Comparison of ENCODE assay signal across 1 cellular context in the genomic region with DNA sequence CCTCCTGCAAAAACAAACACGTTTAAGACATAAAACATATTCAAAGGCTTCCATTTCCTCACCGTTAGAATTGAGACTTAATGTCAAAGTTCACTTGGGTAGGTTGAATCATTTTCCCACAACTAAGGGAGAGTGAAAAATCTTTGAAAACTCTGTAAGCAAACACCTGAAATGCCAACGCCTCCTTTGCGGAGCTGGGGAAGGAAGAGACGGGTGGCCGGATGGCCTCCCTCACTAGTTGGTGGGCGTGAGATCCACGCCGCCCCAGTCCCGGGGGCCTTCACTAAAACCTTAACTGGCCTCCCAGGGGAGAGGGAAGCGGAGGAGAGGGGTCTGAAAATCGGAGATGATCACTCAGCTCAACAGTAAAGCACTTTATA.
TF ChIP-seq lines count a peak whose summit lies in the region.

No MANE protein-coding gene starts in this region.

TF ChIP-seq in HEK293, 187 proteins besides CTCF, POLR2A, EP300 and RAD21 (continued from another document):
- TF ChIP-seq ZNF629 (tag by site-specific recombination; IDR thresholded peaks at IDR 0.05) (no peak), ZNF24 (tag by site-specific recombination; IDR thresholded peaks at IDR 0.05) (no peak), ZNF639 (tag by site-specific recombination; IDR thresholded peaks at IDR 0.05) (no peak), ZFP41 (tag by site-specific recombination; IDR thresholded peaks at IDR 0.05; ENCODE audit: borderline replicate concordance) (no peak), GLIS2 (tag by site-specific recombination; IDR thresholded peaks at IDR 0.05) (peak; percentile 49; the same call in 1 of the 2 replicates), ZNF350 (tag by site-specific recombination; IDR thresholded peaks at IDR 0.05) (no peak), ZFHX2 (tag by site-specific recombination; conservative IDR thresholded peaks at IDR 0.05) (peak; percentile 69), EGR2 (tag by site-specific recombination; IDR thresholded peaks at IDR 0.05; ENCODE audit: low read depth) (peak; percentile 59; the same call in 1 of the 2 replicates), ZNF529 (tag by site-specific recombination; IDR thresholded peaks at IDR 0.05; ENCODE audit: insufficient replicate concordance) (no peak), ZNF561 (tag by site-specific recombination; IDR thresholded peaks at IDR 0.05; ENCODE audit: borderline replicate concordance) (no peak), HOXD13 (CRISPR knock-in tag; IDR thresholded peaks at IDR 0.05; ENCODE audit: borderline replicate concordance) (no peak), ZBTB48 (tag by site-specific recombination; IDR thresholded peaks at IDR 0.05) (peak; percentile 2; the same call in 1 of the 2 replicates), ZBTB49 (tag by site-specific recombination; IDR thresholded peaks at IDR 0.05; ENCODE audit: low read depth) (no peak), ZNF138 (tag by site-specific recombination; IDR thresholded peaks at IDR 0.05; ENCODE audit: borderline replicate concordance) (no peak), ZNF221 (tag by site-specific recombination; IDR thresholded peaks at IDR 0.05; ENCODE audit: borderline replicate concordance) (no peak), ZNF10 (tag by site-specific recombination; IDR thresholded peaks at IDR 0.05) (peak; percentile 94), PRDM1 (tag by site-specific recombination; IDR thresholded peaks at IDR 0.05) (peak; percentile 1; the same call in 1 of the 2 replicates)
- TF ChIP-seq, protein P1, sequence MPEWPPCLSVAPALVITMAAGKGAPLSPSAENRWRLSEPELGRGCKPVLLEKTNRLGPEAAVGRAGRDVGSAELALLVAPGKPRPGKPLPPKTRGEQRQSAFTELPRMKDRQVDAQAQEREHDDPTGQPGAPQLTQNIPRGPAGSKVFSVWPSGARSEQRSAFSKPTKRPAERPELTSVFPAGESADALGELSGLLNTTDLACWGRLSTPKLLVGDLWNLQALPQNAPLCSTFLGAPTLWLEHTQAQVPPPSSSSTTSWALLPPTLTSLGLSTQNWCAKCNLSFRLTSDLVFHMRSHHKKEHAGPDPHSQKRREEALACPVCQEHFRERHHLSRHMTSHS (tag by site-specific recombination; IDR thresholded peaks at IDR 0.05): no peak
- TF ChIP-seq, protein P2, sequence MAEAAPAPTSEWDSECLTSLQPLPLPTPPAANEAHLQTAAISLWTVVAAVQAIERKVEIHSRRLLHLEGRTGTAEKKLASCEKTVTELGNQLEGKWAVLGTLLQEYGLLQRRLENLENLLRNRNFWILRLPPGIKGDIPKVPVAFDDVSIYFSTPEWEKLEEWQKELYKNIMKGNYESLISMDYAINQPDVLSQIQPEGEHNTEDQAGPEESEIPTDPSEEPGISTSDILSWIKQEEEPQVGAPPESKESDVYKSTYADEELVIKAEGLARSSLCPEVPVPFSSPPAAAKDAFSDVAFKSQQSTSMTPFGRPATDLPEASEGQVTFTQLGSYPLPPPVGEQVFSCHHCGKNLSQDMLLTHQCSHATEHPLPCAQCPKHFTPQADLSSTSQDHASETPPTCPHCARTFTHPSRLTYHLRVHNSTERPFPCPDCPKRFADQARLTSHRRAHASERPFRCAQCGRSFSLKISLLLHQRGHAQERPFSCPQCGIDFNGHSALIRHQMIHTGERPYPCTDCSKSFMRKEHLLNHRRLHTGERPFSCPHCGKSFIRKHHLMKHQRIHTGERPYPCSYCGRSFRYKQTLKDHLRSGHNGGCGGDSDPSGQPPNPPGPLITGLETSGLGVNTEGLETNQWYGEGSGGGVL (tag by site-specific recombination; IDR thresholded peaks at IDR 0.05): 0 out of 2 replicates have a peak, but pooled peaks have one; percentile 9
- TF ChIP-seq, protein P3, sequence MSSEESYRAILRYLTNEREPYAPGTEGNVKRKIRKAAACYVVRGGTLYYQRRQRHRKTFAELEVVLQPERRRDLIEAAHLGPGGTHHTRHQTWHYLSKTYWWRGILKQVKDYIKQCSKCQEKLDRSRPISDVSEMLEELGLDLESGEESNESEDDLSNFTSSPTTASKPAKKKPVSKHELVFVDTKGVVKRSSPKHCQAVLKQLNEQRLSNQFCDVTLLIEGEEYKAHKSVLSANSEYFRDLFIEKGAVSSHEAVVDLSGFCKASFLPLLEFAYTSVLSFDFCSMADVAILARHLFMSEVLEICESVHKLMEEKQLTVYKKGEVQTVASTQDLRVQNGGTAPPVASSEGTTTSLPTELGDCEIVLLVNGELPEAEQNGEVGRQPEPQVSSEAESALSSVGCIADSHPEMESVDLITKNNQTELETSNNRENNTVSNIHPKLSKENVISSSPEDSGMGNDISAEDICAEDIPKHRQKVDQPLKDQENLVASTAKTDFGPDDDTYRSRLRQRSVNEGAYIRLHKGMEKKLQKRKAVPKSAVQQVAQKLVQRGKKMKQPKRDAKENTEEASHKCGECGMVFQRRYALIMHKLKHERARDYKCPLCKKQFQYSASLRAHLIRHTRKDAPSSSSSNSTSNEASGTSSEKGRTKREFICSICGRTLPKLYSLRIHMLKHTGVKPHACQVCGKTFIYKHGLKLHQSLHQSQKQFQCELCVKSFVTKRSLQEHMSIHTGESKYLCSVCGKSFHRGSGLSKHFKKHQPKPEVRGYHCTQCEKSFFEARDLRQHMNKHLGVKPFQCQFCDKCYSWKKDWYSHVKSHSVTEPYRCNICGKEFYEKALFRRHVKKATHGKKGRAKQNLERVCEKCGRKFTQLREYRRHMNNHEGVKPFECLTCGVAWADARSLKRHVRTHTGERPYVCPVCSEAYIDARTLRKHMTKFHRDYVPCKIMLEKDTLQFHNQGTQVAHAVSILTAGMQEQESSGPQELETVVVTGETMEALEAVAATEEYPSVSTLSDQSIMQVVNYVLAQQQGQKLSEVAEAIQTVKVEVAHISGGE (tag by site-specific recombination; conservative IDR thresholded peaks at IDR 0.05; ENCODE audit: low read depth): no peak
